ENCODE assay signal across 18 cellular contexts in genomic region chr11:1295591-1295990, GRCh38. TPM values are rescaled to one million over a fixed set of nuclear protein-coding genes. Genes with fewer than 3 reads are reported as not detected.
A peak's percentile ranks its signal among the peaks of the same experiment; 100 is the strongest.
DNase-seq lines count a peak whose midpoint lies in the region; ATAC-seq, FAIRE-seq and TF ChIP-seq lines count a peak whose summit lies in the region.
"Had no signal": no experiment of that assay in that cellular context is flagged by ENCODE, and none has a peak within 500 bp of the region (broad histone marks: within the 10 kb centered on the region; RNA-seq: fewer than 3 reads in every experiment).

No MANE protein-coding gene starts in this region.

- no TSS peak for BruUV-seq in HepG2 (replicated peaks; lab: Mats Ljungman, UMichigan)

- H3K36me3 ChIP-seq in heart left ventricle: peaks cover 0 to 47% (median 28%) of the 10 kb centered on the region in 9 donors
- H3K36me3 ChIP-seq in HepG2 (replicated peaks in 1 of 2; ENCODE audit: control insufficient read depth in 1 of 2, insufficient read depth in 2 of 2, low read length in 2 of 2): peaks cover 15 to 36% of the 10 kb centered on the region in 2 experiments; a peak in 4 of 5 replicates

- peak in 4 of 5 donors; percentile 11 to 54 (median 18) for DNase-seq in heart left ventricle
- no peak for DNase-seq in Right ventricle myocardium inferior (ENCODE audit: missing footprints)
- no peak for DNase-seq in HepG2 (ENCODE audit: low spot score)
- peak; percentile 69 for DNase-seq in posterior vena cava (ENCODE audit: low spot score)
- no peak for DNase-seq in NCI-H2196 (lab: John Stamatoyannopoulos, UW; ENCODE audit: unreplicated experiment)
- no peak for DNase-seq in dedifferentiated amniotic fluid mesenchymal stem cell (ENCODE audit: extremely low spot score)
- DNase-seq: GDM1, H9, NCI-H1417, NCI-H187, NCI-H2107, NCI-H2227 treated with DMSO at 0.1 percent for 48 hours, NCI-H524, NCI-H82, OCI-M1 had no signal

- no peak for TF ChIP-seq RAD21 in HepG2 (CRISPR knock-in tag; IDR thresholded peaks at IDR 0.05)

- H4K20me1 ChIP-seq in HepG2 (ENCODE audit: insufficient read depth, low read length): no peaks in the 10 kb centered on the region; the same call in 1 of the 2 replicates

- 94 to 98% (median 97%) methylated on average over 7 to 23 of the region's 23 CpGs for WGBS in heart left ventricle, 4 donors
- WGBS in HepG2 (ENCODE audit: low lambda C conversion rate): 100% methylated on average over 3 of the region's 23 CpGs

- no peak overlapping the region for H2AFZ ChIP-seq in HepG2 (ENCODE audit: low read length)

- in situ Hi-C loops in HepG2 (cut with HindIII; ENCODE audit: extremely low pct_ligation_motif_present, low pct_unique_long_range_greater_than_20kb): loop anchor here (10.0 kb wide), 1 partner anchor 89 kb away; the partner anchor contains the start of gene BRSK2

- no peak overlapping the region for H3K4me2 ChIP-seq in HepG2 (ENCODE audit: low read depth, low read length)
- H3K4me2 ChIP-seq: A549 had no signal

- no peak for FAIRE-seq in HepG2 (lab: Jason Lieb, UNC)
- FAIRE-seq: A549 had no signal

- no peak overlapping the region for H3K27ac ChIP-seq in heart left ventricle
- H3K27ac ChIP-seq in HepG2 (ENCODE audit: extremely low read length, insufficient read depth, low read length): no peak overlapping the region
- H3K27ac ChIP-seq: A549 had no signal

- no peak for ATAC-seq in heart left ventricle
- ATAC-seq in Right ventricle myocardium inferior: no peak
- ATAC-seq in HepG2: no peak
- ATAC-seq in GM21381 (IDR thresholded peaks at IDR 0.05; ENCODE audit: unreplicated experiment): no peak
- ATAC-seq: A549 had no signal

- TF ChIP-seq CTCF in heart left ventricle (IDR thresholded peaks at IDR 0.05): no peak
- no peak for TF ChIP-seq CTCF in HepG2 (CRISPR knock-in tag; IDR thresholded peaks at IDR 0.05)

- CTCF ChIA-PET in HepG2 (lab: Yijun Ruan, JAX; ENCODE audit: low intra/inter-chr PET ratio, low total read pairs): no interaction called here

- TF ChIP-seq EP300 in HepG2 (IDR thresholded peaks at IDR 0.05; ENCODE audit: low read depth in 2 of 2, low read length in 2 of 2): no peak
- no peak for TF ChIP-seq EP300 in HepG2 (CRISPR knock-in tag; IDR thresholded peaks at IDR 0.05; ENCODE audit: borderline replicate concordance)

- H3K9ac ChIP-seq in HepG2 (ENCODE audit: insufficient read depth, low read depth, low read length): no peak overlapping the region

- TF ChIP-seq POLR2A in heart left ventricle (IDR thresholded peaks at IDR 0.05) (no peak), HepG2 (IDR thresholded peaks at IDR 0.05; ENCODE audit: insufficient read depth in 1 of 2, low read depth in 2 of 2, low read length in 2 of 2) (no peak)

- peaks cover 0 to 39% (median 26%) of the 10 kb centered on the region in 12 donors for H3K4me1 ChIP-seq in heart left ventricle
- peaks cover 36% of the 10 kb centered on the region for H3K4me1 ChIP-seq in HepG2 (ENCODE audit: insufficient read depth, low read length)

- intact Hi-C loops in heart left ventricle (cut with DNase I): loop anchor here in 1 of 10 donors (10.0 kb wide), 1 partner anchor 219 kb away; no protein-coding TSS in a partner anchor
- intact Hi-C loops in Right ventricle myocardium inferior (cut with DNase I): no loop called here
- intact Hi-C loops in HepG2 (cut with micrococcal nuclease; ENCODE audit: unreplicated experiment): no loop called here
- intact Hi-C loops in posterior vena cava (cut with DNase I): no loop called here

- H3K27me3 ChIP-seq in heart left ventricle (no peaks in the 10 kb centered on the region), HepG2 (ENCODE audit: control insufficient read depth in 1 of 2, insufficient read depth in 2 of 2, low read length in 2 of 2) (no peaks in the 10 kb centered on the region)

- H3K9me3 ChIP-seq in heart left ventricle (no peaks in the 10 kb centered on the region), HepG2 (ENCODE audit: low read length) (no peaks in the 10 kb centered on the region)
- H3K9me3 ChIP-seq: A549, Caco-2 had no signal

- H3K79me2 ChIP-seq in HepG2 (ENCODE audit: insufficient read depth, low read length): peaks cover 38% of the 10 kb centered on the region

- H3K4me3 ChIP-seq in heart left ventricle: no peak overlapping the region
- no peak overlapping the region for H3K4me3 ChIP-seq in HepG2 (replicated peaks in 1 of 3; ENCODE audit: insufficient read depth in 1 of 3, low read depth in 2 of 3, low read length in 3 of 3)
- H3K4me3 ChIP-seq: A549 had no signal

- POLR2A ChIA-PET in HepG2 (lab: Yijun Ruan, JAX): no interaction called here

TF ChIP-seq in HepG2, 621 proteins besides CTCF, POLR2A, EP300 and RAD21:
- TF ChIP-seq ZNF768 (CRISPR knock-in tag; IDR thresholded peaks at IDR 0.05) (no peak), ZNF432 (CRISPR knock-in tag; IDR thresholded peaks at IDR 0.05; ENCODE audit: borderline replicate concordance) (no peak), IRF2 (CRISPR knock-in tag; IDR thresholded peaks at IDR 0.05) (no peak), AGO2 (optimal IDR thresholded peaks at IDR 0.05; ENCODE audit: low read depth, low read length) (peak; percentile 42)

RNA-seq across cellular contexts. Expression of gene TOLLIP, which starts 13.8 kb away (rescaled TPM):
- 10 to 100 TPM; 36.9 to 57.2 (median 44.9) TPM for total RNA-seq in heart left ventricle
- polyA plus RNA-seq in heart left ventricle: 10 to 100 TPM; 27.4 to 49.6 TPM
- total RNA-seq in Right ventricle myocardium inferior: 46.8 TPM
- total RNA-seq in HepG2 (2016; rRNA removed; fragmentation: Illumina TruSeq; extraction: Trizol): 19.4 and 25.9 TPM in 2 replicates
- 21.8 and 24.1 TPM in 2 replicates for total RNA-seq in HepG2 (2016; cell fraction: cytosol; rRNA removed; fragmentation: Illumina TruSeq; extraction: Trizol; ENCODE audit: low read depth)
- total RNA-seq in HepG2 (2016; cell fraction: insoluble cytoplasmic fraction; rRNA removed; fragmentation: Illumina TruSeq; extraction: Trizol): 18.0 and 24.4 TPM in 2 replicates
- total RNA-seq in HepG2 (2016; cell fraction: membrane; rRNA removed; fragmentation: Illumina TruSeq; extraction: Trizol): 16.0 and 17.9 TPM in 2 replicates
- 11.3 and 14.6 TPM in 2 replicates for total RNA-seq in HepG2 (2016; cell fraction: nucleus; rRNA removed; fragmentation: Illumina TruSeq; extraction: Trizol)
- polyA plus RNA-seq in HepG2 (2011; rRNA removed): 44.2 and 47.5 TPM in 2 replicates
- 27.1 and 38.7 TPM in 2 replicates for polyA plus RNA-seq in HepG2 (2011; cell fraction: cytosol; rRNA removed)
- 59.6 and 61.9 TPM in 2 replicates for polyA plus RNA-seq in HepG2 (2011; cell fraction: nucleus; rRNA removed)
- polyA plus RNA-seq in HepG2 (2012): 31.4 and 32.5 TPM in 2 replicates
- 23.1 and 26.1 TPM in 2 replicates for polyA plus RNA-seq in HepG2 (2016; cell fraction: cytosol; fragmentation: Illumina TruSeq; extraction: Trizol; ENCODE audit: low read depth)
- 40.7 and 53.4 TPM in 2 replicates for polyA plus RNA-seq in HepG2 (2016; cell fraction: insoluble cytoplasmic fraction; fragmentation: Illumina TruSeq; extraction: Trizol; ENCODE audit: low read depth)
- polyA plus RNA-seq in HepG2 (2016; cell fraction: membrane; fragmentation: Illumina TruSeq; extraction: Trizol; ENCODE audit: low read depth): 25.9 and 29.3 TPM in 2 replicates
- 27.5 and 35.7 TPM in 2 replicates for polyA plus RNA-seq in HepG2 (2016; cell fraction: nucleus; fragmentation: Illumina TruSeq; extraction: Trizol; ENCODE audit: insufficient read depth, low read depth)
- polyA minus RNA-seq in HepG2 (2011; rRNA and poly(A)+ RNA removed; ENCODE audit: low replicate concordance): 19.2 and 101 TPM in 2 replicates
- polyA minus RNA-seq in HepG2 (2011; cell fraction: cytosol; rRNA and poly(A)+ RNA removed): 14.2 and 15.4 TPM in 2 replicates
- polyA minus RNA-seq in HepG2 (2011; cell fraction: nucleus; rRNA and poly(A)+ RNA removed): 17.4 and 24.5 TPM in 2 replicates
- 10 to 100 TPM; 44.1 to 46.4 TPM for total RNA-seq in posterior vena cava

Comparison
In these comparisons a context has a peak if more than half of its experiments do, and no peak if none do; other contexts are left out.
1. DNase-seq: peak in heart left ventricle (4 of 5) and posterior vena cava (single experiment); none in Right ventricle myocardium inferior (single experiment), HepG2 (single experiment), NCI-H2196 (single experiment) and dedifferentiated amniotic fluid mesenchymal stem cell (single experiment).